In genomic region chr18:9535430-9535972, GRCh38 we compare ENCODE assay signal across 1 cellular context.
TF ChIP-seq lines count a peak whose summit lies in the region.

No MANE protein-coding gene starts in this region.

TF ChIP-seq in HepG2, 621 proteins besides CTCF, POLR2A, EP300 and RAD21 (continued from another document and continues in another):
- TF ChIP-seq PBX3 (CRISPR knock-in tag; IDR thresholded peaks at IDR 0.05; ENCODE audit: borderline replicate concordance) (no peak), TOE1 (CRISPR knock-in tag; IDR thresholded peaks at IDR 0.05) (no peak), ZNF136 (CRISPR knock-in tag; IDR thresholded peaks at IDR 0.05; ENCODE audit: low read depth) (no peak), RXRA (CRISPR knock-in tag; IDR thresholded peaks at IDR 0.05) (peak; percentile 20; the same call in 1 of the 2 replicates), GPBP1L1 (CRISPR knock-in tag; IDR thresholded peaks at IDR 0.05) (no peak), LCORL (IDR thresholded peaks at IDR 0.05) (no peak), LCORL (CRISPR knock-in tag; IDR thresholded peaks at IDR 0.05) (peak; percentile 46; the same call in 1 of the 2 replicates), ZNF280D (CRISPR knock-in tag; IDR thresholded peaks at IDR 0.05) (no peak), ZNF362 (CRISPR knock-in tag; IDR thresholded peaks at IDR 0.05; ENCODE audit: borderline replicate concordance) (0 out of 2 replicates have a peak, but pooled peaks have one; percentile 13), ZNF775 (CRISPR knock-in tag; IDR thresholded peaks at IDR 0.05; ENCODE audit: borderline replicate concordance) (no peak), SAP130 (CRISPR knock-in tag; IDR thresholded peaks at IDR 0.05; ENCODE audit: low read depth) (peak; percentile 78), ERF (CRISPR knock-in tag; IDR thresholded peaks at IDR 0.05) (peak; percentile 65; the same call in 1 of the 2 replicates), ZNF24 (IDR thresholded peaks at IDR 0.05) (no peak), IKZF1 (IDR thresholded peaks at IDR 0.05) (no peak), MAFK (conservative IDR thresholded peaks at IDR 0.05 in 1 of 2, IDR thresholded peaks at IDR 0.05 in 1 of 2; ENCODE audit: low read length in 2 of 2) (no peak), ZXDC (CRISPR knock-in tag; IDR thresholded peaks at IDR 0.05) (no peak), ZNF747 (CRISPR knock-in tag; IDR thresholded peaks at IDR 0.05; ENCODE audit: borderline replicate concordance) (no peak), TMF1 (CRISPR knock-in tag; IDR thresholded peaks at IDR 0.05; ENCODE audit: low read depth) (no peak), NFKBIZ (CRISPR knock-in tag; IDR thresholded peaks at IDR 0.05) (no peak), TBP (CRISPR knock-in tag; IDR thresholded peaks at IDR 0.05) (no peak), PAXIP1 (CRISPR knock-in tag; conservative IDR thresholded peaks at IDR 0.05) (peak; percentile 60; the same call in 1 of the 2 replicates), ZNF773 (CRISPR knock-in tag; IDR thresholded peaks at IDR 0.05; ENCODE audit: borderline replicate concordance) (no peak), CENPX (CRISPR knock-in tag; IDR thresholded peaks at IDR 0.05) (no peak), FOXO4 (CRISPR knock-in tag; conservative IDR thresholded peaks at IDR 0.05) (no peak), RXRB (CRISPR knock-in tag; IDR thresholded peaks at IDR 0.05; ENCODE audit: borderline replicate concordance) (peak; percentile 53; the same call in 1 of the 2 replicates), TIGD3 (CRISPR knock-in tag; IDR thresholded peaks at IDR 0.05; ENCODE audit: borderline replicate concordance) (no peak), NFAT5 (CRISPR knock-in tag; IDR thresholded peaks at IDR 0.05) (no peak), MXD4 (CRISPR knock-in tag; IDR thresholded peaks at IDR 0.05) (peak; percentile 65; the same call in 1 of the 2 replicates), ZNF547 (CRISPR knock-in tag; IDR thresholded peaks at IDR 0.05) (no peak), SKIL (CRISPR knock-in tag; IDR thresholded peaks at IDR 0.05; ENCODE audit: borderline replicate concordance) (peak; percentile 32; the same call in 1 of the 2 replicates), HCFC1 (IDR thresholded peaks at IDR 0.05; ENCODE audit: low read depth, low read length) (no peak), JUN (CRISPR knock-in tag; IDR thresholded peaks at IDR 0.05) (no peak)
